Comparison of ENCODE assay signal across 13 cellular contexts in genomic region chr2:2101924-2102323, GRCh38.
DNase-seq lines count a peak whose midpoint lies in the region; ATAC-seq, FAIRE-seq and TF ChIP-seq lines count a peak whose summit lies in the region.
"Had no signal": no experiment of that assay in that cellular context is flagged by ENCODE, and none has a peak within 500 bp of the region (broad histone marks: within the 10 kb centered on the region; RNA-seq: fewer than 3 reads in every experiment).

No MANE protein-coding gene starts in this region.

- CTCF ChIA-PET in K562 (lab: Yijun Ruan, JAX; ENCODE audit: low intra/inter-chr PET ratio) = no interaction called here
- CTCF ChIA-PET in CD8-positive, alpha-beta memory T cell (lab: Charles Lee) = no interaction called here

- H3K27ac ChIP-seq in left ventricle myocardium inferior (replicated peaks) (no peak overlapping the region), right cardiac atrium (ENCODE audit: low read length) (no peak overlapping the region), K562 (ENCODE audit: extremely low read depth, low read depth, low read length) (no peak overlapping the region), smooth muscle cell (ENCODE audit: low read depth) (no peak overlapping the region), adrenal gland (no peak overlapping the region)
- H3K27ac ChIP-seq in CD8-positive, alpha-beta memory T cell (ENCODE audit: low read depth, low read length) = no peak overlapping the region
- H3K27ac ChIP-seq: SK-N-MC had no signal

- no peaks in the 10 kb centered on the region for H3K27me3 Mint-ChIP-seq in CD8-positive, alpha-beta memory T cell

- no peak for TF ChIP-seq RAD21 in K562 (CRISPR knock-in tag; conservative IDR thresholded peaks at IDR 0.05 in 1 of 2, IDR thresholded peaks at IDR 0.05 in 1 of 2)

- H3K9me3 ChIP-seq in left ventricle myocardium inferior (replicated peaks) (no peaks in the 10 kb centered on the region), right cardiac atrium (ENCODE audit: control insufficient read depth, low read length) (no peaks in the 10 kb centered on the region), K562 (replicated peaks; ENCODE audit: control insufficient read depth, insufficient read depth, low read depth, low read length) (no peaks in the 10 kb centered on the region), smooth muscle cell (replicated peaks; ENCODE audit: low read depth) (no peaks in the 10 kb centered on the region), adrenal gland (replicated peaks in 1 of 3) (no peaks in the 10 kb centered on the region)
- H3K9me3 ChIP-seq in CD8-positive, alpha-beta memory T cell (ENCODE audit: low read length) = no peaks in the 10 kb centered on the region

- H3K79me2 ChIP-seq in K562 (ENCODE audit: control insufficient read depth, insufficient read depth, low read length) (no peaks in the 10 kb centered on the region), smooth muscle cell (ENCODE audit: low read depth) (no peaks in the 10 kb centered on the region)

- H3K9ac ChIP-seq in K562 (ENCODE audit: insufficient read depth in 1 of 2, low read depth in 2 of 2, low read length in 2 of 2) (no peak overlapping the region), smooth muscle cell (ENCODE audit: low read depth) (no peak overlapping the region)

- H3K4me1 Mint-ChIP-seq in CD8-positive, alpha-beta memory T cell = no peaks in the 10 kb centered on the region
- H3K4me1 Mint-ChIP-seq: activated naive CD4-positive, alpha-beta T cell treated with anti-CD3 and anti-CD28 coated beads, Interleukin-2, amount 10 ng/mL, durations not matched to agents 7 days and 5 days; CD14-positive monocyte had no signal

- POLR2A ChIA-PET in K562 (lab: Yijun Ruan, JAX) = interaction anchor here (0.7 kb wide), 1 partner anchor 9 kb away, joined by 4 read pairs; no protein-coding TSS in a partner anchor
- POLR2A ChIA-PET in CD8-positive, alpha-beta memory T cell (lab: Charles Lee) = no interaction called here

- TF ChIP-seq POLR2A in K562 (conservative IDR thresholded peaks at IDR 0.05) = no peak
- no peak for TF ChIP-seq POLR2A in adrenal gland (IDR thresholded peaks at IDR 0.05)

- peak; percentile 37 for FAIRE-seq in K562 (lab: Jason Lieb, UNC)

- H3K27me3 ChIP-seq in left ventricle myocardium inferior (ENCODE audit: low read depth) (peaks cover 10% of the 10 kb centered on the region), right cardiac atrium (ENCODE audit: control insufficient read depth, insufficient read depth) (no peaks in the 10 kb centered on the region), K562 (ENCODE audit: control insufficient read depth in 2 of 2, insufficient read depth in 2 of 2, low read length in 2 of 2) (peaks cover 0 to 8% of the 10 kb centered on the region in 2 experiments; a peak in 2 of 5 replicates), smooth muscle cell (ENCODE audit: low read depth) (no peaks in the 10 kb centered on the region), adrenal gland (no peaks in the 10 kb centered on the region)
- H3K27me3 ChIP-seq in CD8-positive, alpha-beta memory T cell (ENCODE audit: insufficient read depth, low read length, poor library complexity, severe bottlenecking) = no peaks in the 10 kb centered on the region

- H3K9me3 Mint-ChIP-seq in CD8-positive, alpha-beta memory T cell = peaks cover 0 to 5% (median 5%) of the 10 kb centered on the region in 5 donors

- no peak for ATAC-seq in right cardiac atrium
- ATAC-seq in K562 = peak; percentile 61; the same call in 1 of the 3 replicates

- H2AFZ ChIP-seq in K562 (ENCODE audit: low read depth, low read length) = no peak overlapping the region
- H2AFZ ChIP-seq in smooth muscle cell (ENCODE audit: low read depth) = no peak overlapping the region

- H3K4me3 ChIP-seq in left ventricle myocardium inferior (no peak overlapping the region), right cardiac atrium (ENCODE audit: low read length) (no peak overlapping the region), K562 (no peak overlapping the region), smooth muscle cell (no peak overlapping the region), adrenal gland (no peak overlapping the region)
- no peak overlapping the region for H3K4me3 ChIP-seq in CD8-positive, alpha-beta memory T cell (ENCODE audit: low read length)
- H3K4me3 ChIP-seq: SK-N-MC had no signal

- intact Hi-C loops in left ventricle myocardium inferior (cut with micrococcal nuclease) (no loop called here), right cardiac atrium (cut with DNase I) (no loop called here), K562 (cut with micrococcal nuclease) (no loop called here), adrenal gland (cut with DNase I) (no loop called here)

- no peak overlapping the region for H3K27ac Mint-ChIP-seq in CD8-positive, alpha-beta memory T cell
- H3K27ac Mint-ChIP-seq: activated naive CD4-positive, alpha-beta T cell treated with anti-CD3 and anti-CD28 coated beads, Interleukin-2, amount 10 ng/mL, durations not matched to agents 7 days and 5 days; CD14-positive monocyte had no signal

- no peaks in the 10 kb centered on the region for H4K20me1 ChIP-seq in K562 (replicated peaks; ENCODE audit: control insufficient read depth, insufficient read depth, low read length)
- no peaks in the 10 kb centered on the region for H4K20me1 ChIP-seq in smooth muscle cell (ENCODE audit: low read depth)

- DNase-seq in left ventricle myocardium inferior (no peak), right cardiac atrium (no peak), NCI-H187 treated with DMSO at 0.1 percent for 48 hours (lab: John Stamatoyannopoulos, UW) (peak; percentile 45), K562 (ENCODE audit: extremely low read depth in 1 of 4, low spot score in 3 of 4) (peak; percentile 21 to 47 (median 38)), smooth muscle cell (lab: John Stamatoyannopoulos, UW; ENCODE audit: unreplicated experiment) (no peak), adrenal gland (no peak)
- no peak for DNase-seq in stimulated activated CD4-positive, alpha-beta T cell treated with anti-CD3 and anti-CD28 coated beads, Interleukin-15, amount 100 ng/mL, for 24 hours
- no peak for DNase-seq in CD8-positive, alpha-beta memory T cell
- DNase-seq: activated naive CD4-positive, alpha-beta T cell treated with anti-CD3 and anti-CD28 coated beads, Interleukin-2, amount 10 ng/mL, durations not matched to agents 7 days and 5 days; MV-4-11; stimulated activated CD4-positive, alpha-beta T cell treated with anti-CD3 and anti-CD28 coated beads, Interleukin-4, amount 100 ng/mL, for 24 hours had no signal

- no peak overlapping the region for H3K4me3 Mint-ChIP-seq in CD8-positive, alpha-beta memory T cell
- H3K4me3 Mint-ChIP-seq: activated naive CD4-positive, alpha-beta T cell treated with anti-CD3 and anti-CD28 coated beads, Interleukin-2, amount 10 ng/mL, durations not matched to agents 7 days and 5 days; CD14-positive monocyte had no signal

- WGBS in right cardiac atrium = 48% methylated on average over 1 of the region's 1 CpG
- WGBS in K562 (ENCODE audit: insufficient coverage, low coverage, missing lambda C conversion rate) = 0% methylated on average over 1 of the region's 1 CpG
- 86% methylated on average over 1 of the region's 1 CpG for whole genome bisulfite sequencing in smooth muscle cell (ENCODE audit: low lambda C conversion rate)
- WGBS in adrenal gland, 4 donors = 41 to 69% (median 48%) methylated on average over 1 of the region's 1 CpG

- BruUV-seq in K562 (replicated peaks; lab: Mats Ljungman, UMichigan) = no TSS peak

- no peaks in the 10 kb centered on the region for H3K9me1 ChIP-seq in K562 (ENCODE audit: control insufficient read depth, insufficient read depth, low read length)

- H3K36me3 ChIP-seq in left ventricle myocardium inferior (no peaks in the 10 kb centered on the region), K562 (ENCODE audit: control insufficient read depth, insufficient read depth, low read length) (no peaks in the 10 kb centered on the region), smooth muscle cell (ENCODE audit: low read depth) (no peaks in the 10 kb centered on the region), adrenal gland (replicated peaks in 1 of 2) (no peaks in the 10 kb centered on the region)
- H3K36me3 ChIP-seq in CD8-positive, alpha-beta memory T cell (ENCODE audit: insufficient read depth, low read length) = no peaks in the 10 kb centered on the region

- no peaks in the 10 kb centered on the region for H3K36me3 Mint-ChIP-seq in CD8-positive, alpha-beta memory T cell
- H3K36me3 Mint-ChIP-seq: activated naive CD4-positive, alpha-beta T cell treated with anti-CD3 and anti-CD28 coated beads, Interleukin-2, amount 10 ng/mL, durations not matched to agents 7 days and 5 days; CD14-positive monocyte had no signal

- no peak for TF ChIP-seq EP300 in K562 (IDR thresholded peaks at IDR 0.05; ENCODE audit: low read length)

- H3K4me2 ChIP-seq in K562 (ENCODE audit: insufficient read depth, low read length) (no peak overlapping the region), smooth muscle cell (no peak overlapping the region)

- H3K4me1 ChIP-seq in left ventricle myocardium inferior = peaks cover 2% of the 10 kb centered on the region
- H3K4me1 ChIP-seq in right cardiac atrium (ENCODE audit: control insufficient read depth, insufficient read depth, low read length) = no peaks in the 10 kb centered on the region
- H3K4me1 ChIP-seq in K562 (replicated peaks in 1 of 2; ENCODE audit: control insufficient read depth in 2 of 2, insufficient read depth in 2 of 2, low read length in 2 of 2) = no peaks in the 10 kb centered on the region
- no peaks in the 10 kb centered on the region for H3K4me1 ChIP-seq in smooth muscle cell (ENCODE audit: low read depth)
- H3K4me1 ChIP-seq in CD8-positive, alpha-beta memory T cell (ENCODE audit: insufficient read depth, low read length) = no peaks in the 10 kb centered on the region
- no peaks in the 10 kb centered on the region for H3K4me1 ChIP-seq in adrenal gland (replicated peaks in 1 of 2)

- TF ChIP-seq CTCF in left ventricle myocardium inferior (IDR thresholded peaks at IDR 0.05; ENCODE audit: borderline replicate concordance) (peak; percentile 29), K562 (IDR thresholded peaks at IDR 0.05 in 2 of 3, conservative IDR thresholded peaks at IDR 0.05 in 1 of 3; ENCODE audit: insufficient read depth in 2 of 3, low read depth in 1 of 3, low read length in 3 of 3) (peak in 2 of 3 experiments; percentile 24 to 34; a peak in 2 of 6 replicates), smooth muscle cell (IDR thresholded peaks at IDR 0.05; ENCODE audit: borderline replicate concordance, insufficient read depth, poor library complexity, severe bottlenecking) (peak; percentile 21), adrenal gland (IDR thresholded peaks at IDR 0.05) (peak in 1 of 6 experiments; percentile 18)

- in situ Hi-C loops in K562 (cut with MboI) = loop anchor here (25.0 kb wide), 1 partner anchor 1560 kb away; the partner anchor contains the start of gene ALLC

- H3F3A ChIP-seq in smooth muscle cell (ENCODE audit: low read depth) = no peaks in the 10 kb centered on the region

TF ChIP-seq in K562, 482 proteins besides CTCF, POLR2A, EP300 and RAD21 (continues in another document):
- no peak for TF ChIP-seq MAFF (IDR thresholded peaks at IDR 0.05; ENCODE audit: low read length)

Comparison
In these comparisons a context has a peak if more than half of its experiments do, and no peak if none do; other contexts are left out.
1. DNase-seq: peak in NCI-H187 treated with DMSO at 0.1 percent for 48 hours (single experiment) and K562 (4 of 4); none in left ventricle myocardium inferior (single experiment), right cardiac atrium (0 of 3), smooth muscle cell (single experiment), stimulated activated CD4-positive, alpha-beta T cell treated with anti-CD3 and anti-CD28 coated beads, Interleukin-15, amount 100 ng/mL, for 24 hours (single experiment), CD8-positive, alpha-beta memory T cell (0 of 5) and adrenal gland (0 of 7).